8 cellular contexts compared by ENCODE assay signal in genomic region chr4:76781698-76782595, GRCh38.
A peak's percentile ranks its signal among the peaks of the same experiment; 100 is the strongest.
DNase-seq lines count a peak whose midpoint lies in the region; ATAC-seq lines count a peak whose summit lies in the region.

No MANE protein-coding gene starts in this region.

- POLR2A ChIA-PET in CD4-positive, alpha-beta memory T cell (lab: Charles Lee; ENCODE audit: partially characterized antibody), result no interaction called here

- no peaks in the 10 kb centered on the region for H3K4me1 Mint-ChIP-seq in CD4-positive, alpha-beta memory T cell
- no peaks in the 10 kb centered on the region for H3K4me1 Mint-ChIP-seq in activated naive CD8-positive, alpha-beta T cell treated with anti-CD3 and anti-CD28 coated beads, Interleukin-2, amount 50 U/mL, for 24 hours

- peak overlapping the region; percentile 95 for H3K4ac ChIP-seq in mesendoderm (ENCODE audit: low read depth, low read length)

- no peaks in the 10 kb centered on the region for H3K36me3 Mint-ChIP-seq in CD4-positive, alpha-beta memory T cell
- H3K36me3 Mint-ChIP-seq in activated naive CD8-positive, alpha-beta T cell treated with anti-CD3 and anti-CD28 coated beads, Interleukin-2, amount 50 U/mL, for 24 hours (ENCODE audit: low read depth), result no peaks in the 10 kb centered on the region

- H3K27me3 Mint-ChIP-seq in CD4-positive, alpha-beta memory T cell, result peaks cover 10 to 11% of the 10 kb centered on the region in 2 donors
- H3K27me3 Mint-ChIP-seq in activated naive CD8-positive, alpha-beta T cell treated with anti-CD3 and anti-CD28 coated beads, Interleukin-2, amount 50 U/mL, for 24 hours, result no peaks in the 10 kb centered on the region

- no peak overlapping the region for H4K8ac ChIP-seq in mesendoderm (ENCODE audit: low read depth, low read length)

- WGBS in mesendoderm (ENCODE audit: extremely low coverage, insufficient coverage, low lambda C conversion rate), result no CpG with 5 or more reads among the region's 7 CpGs

- intact Hi-C loops in CD4-positive, alpha-beta memory T cell (cut with micrococcal nuclease), result no loop called here

- peaks cover 2% of the 10 kb centered on the region for H3K4me1 ChIP-seq in mesendoderm (ENCODE audit: control insufficient read depth, low read depth, low read length)
- no peaks in the 10 kb centered on the region for H3K4me1 ChIP-seq in CD4-positive, alpha-beta memory T cell (ENCODE audit: insufficient read depth, low read length)

- no peak overlapping the region for H3K9ac ChIP-seq in mesendoderm (ENCODE audit: low read length)

- peaks cover under 1% of the 10 kb centered on the region for H3K79me2 ChIP-seq in mesendoderm (ENCODE audit: control insufficient read depth, insufficient read depth, low read length)

- peak; percentile 82 for DNase-seq in GM03348 (ENCODE audit: low spot score)
- peak; percentile 36 for DNase-seq in UCSD-AML1 (lab: John Stamatoyannopoulos, UW; ENCODE audit: unreplicated experiment)
- peak; percentile 72 for DNase-seq in mesendoderm
- DNase-seq in activated CD8-positive, alpha-beta memory T cell treated with anti-CD3 and anti-CD28 coated beads, Interleukin-2, amount 50 U/mL, for 48 hours, result no peak
- DNase-seq in CD4-positive, alpha-beta memory T cell, result no peak
- DNase-seq in pons (ENCODE audit: low spot score), result no peak
- no peak for DNase-seq in activated naive CD8-positive, alpha-beta T cell treated with anti-CD3 and anti-CD28 coated beads, Interleukin-2, amount 50 U/mL, for 24 hours

- peak overlapping the region; percentile 39 for H3K27ac ChIP-seq in mesendoderm (ENCODE audit: low read depth, low read length)
- no peak overlapping the region for H3K27ac ChIP-seq in CD4-positive, alpha-beta memory T cell (ENCODE audit: low read depth, low read length)

- H3K27ac Mint-ChIP-seq in CD4-positive, alpha-beta memory T cell, result no peak overlapping the region
- no peak overlapping the region for H3K27ac Mint-ChIP-seq in activated naive CD8-positive, alpha-beta T cell treated with anti-CD3 and anti-CD28 coated beads, Interleukin-2, amount 50 U/mL, for 24 hours

- peak overlapping the region; percentile 3 for H3K18ac ChIP-seq in mesendoderm (ENCODE audit: low read length)

- H2BK5ac ChIP-seq in mesendoderm (ENCODE audit: low read length), result no peak overlapping the region

- no peaks in the 10 kb centered on the region for H3K36me3 ChIP-seq in mesendoderm (ENCODE audit: control insufficient read depth, insufficient read depth, low read length)
- no peaks in the 10 kb centered on the region for H3K36me3 ChIP-seq in CD4-positive, alpha-beta memory T cell (ENCODE audit: insufficient read depth, low read length)

- peak overlapping the region; percentile 82 for H2BK120ac ChIP-seq in mesendoderm (ENCODE audit: low read depth, low read length)

- no peak overlapping the region for H2BK15ac ChIP-seq in mesendoderm (replicated peaks; ENCODE audit: low read depth)

- ATAC-seq in HG03045 (IDR thresholded peaks at IDR 0.05; ENCODE audit: unreplicated experiment), result peak; percentile 79
- no peak for ATAC-seq in activated naive CD8-positive, alpha-beta T cell treated with anti-CD3 and anti-CD28 coated beads, Interleukin-2, amount 50 U/mL, for 24 hours

- no peak overlapping the region for H3K56ac ChIP-seq in mesendoderm (ENCODE audit: low read length)

- H3K4me2 ChIP-seq in mesendoderm (ENCODE audit: low read length), result no peak overlapping the region

- H3K9me3 Mint-ChIP-seq in CD4-positive, alpha-beta memory T cell, result peaks cover 0 to 2% (median 0%) of the 10 kb centered on the region in 8 donors
- no peaks in the 10 kb centered on the region for H3K9me3 Mint-ChIP-seq in activated naive CD8-positive, alpha-beta T cell treated with anti-CD3 and anti-CD28 coated beads, Interleukin-2, amount 50 U/mL, for 24 hours

- no peak overlapping the region for H4K5ac ChIP-seq in mesendoderm (ENCODE audit: low read length)

- no peaks in the 10 kb centered on the region for H3K9me3 ChIP-seq in CD4-positive, alpha-beta memory T cell (ENCODE audit: control insufficient read depth in 1 of 2, low read length in 2 of 2)

- no peak overlapping the region for H3K23ac ChIP-seq in mesendoderm (ENCODE audit: low read length)

- H3K79me1 ChIP-seq in mesendoderm (ENCODE audit: low read length), result peaks cover under 1% of the 10 kb centered on the region

- no peak overlapping the region for H2AK5ac ChIP-seq in mesendoderm (ENCODE audit: low read length)

- H3K27me3 ChIP-seq in mesendoderm (ENCODE audit: insufficient read depth, low read length, poor library complexity), result no peaks in the 10 kb centered on the region
- no peaks in the 10 kb centered on the region for H3K27me3 ChIP-seq in CD4-positive, alpha-beta memory T cell (ENCODE audit: insufficient read depth, low read length)

- no peak overlapping the region for H3K4me3 Mint-ChIP-seq in CD4-positive, alpha-beta memory T cell
- H3K4me3 Mint-ChIP-seq in activated naive CD8-positive, alpha-beta T cell treated with anti-CD3 and anti-CD28 coated beads, Interleukin-2, amount 50 U/mL, for 24 hours, result no peak overlapping the region

- H3K4me3 ChIP-seq in mesendoderm (ENCODE audit: low read length), result no peak overlapping the region
- no peak overlapping the region for H3K4me3 ChIP-seq in CD4-positive, alpha-beta memory T cell (ENCODE audit: low read length in 2 of 2)

- CTCF ChIA-PET in CD4-positive, alpha-beta memory T cell (lab: Charles Lee; ENCODE audit: partially characterized antibody), result no interaction called here

Comparison
In these comparisons a context has a peak if more than half of its experiments do, and no peak if none do; other contexts are left out.
1. DNase-seq: peak in GM03348 (single experiment), UCSD-AML1 (single experiment) and mesendoderm (single experiment); none in activated CD8-positive, alpha-beta memory T cell treated with anti-CD3 and anti-CD28 coated beads, Interleukin-2, amount 50 U/mL, for 48 hours (single experiment), CD4-positive, alpha-beta memory T cell (0 of 5), pons (single experiment) and activated naive CD8-positive, alpha-beta T cell treated with anti-CD3 and anti-CD28 coated beads, Interleukin-2, amount 50 U/mL, for 24 hours (single experiment).